23 cellular contexts compared by ENCODE assay signal in genomic region chr13:73908809-73909208, GRCh38.
A peak's percentile ranks its signal among the peaks of the same experiment; 100 is the strongest.
DNase-seq lines count a peak whose midpoint lies in the region; ATAC-seq, FAIRE-seq and TF ChIP-seq lines count a peak whose summit lies in the region.
"Had no signal": no experiment of that assay in that cellular context is flagged by ENCODE, and none has a peak within 500 bp of the region (broad histone marks: within the 10 kb centered on the region; RNA-seq: fewer than 3 reads in every experiment).

No MANE protein-coding gene starts in this region.

- no peaks in the 10 kb centered on the region for H3K9me3 Mint-ChIP-seq in activated naive CD4-positive, alpha-beta T cell treated with anti-CD3 and anti-CD28 coated beads, Interleukin-2, amount 50 U/mL, for 24 hours
- H3K9me3 Mint-ChIP-seq in activated naive CD4-positive, alpha-beta T cell treated with anti-CD3 and anti-CD28 coated beads, Interleukin-2, amount 50 U/mL, for 72 hours = peaks cover 0 to 4% of the 10 kb centered on the region in 2 donors
- H3K9me3 Mint-ChIP-seq: CD4-positive, alpha-beta T cell; CD8-positive, alpha-beta T cell had no signal

- WGBS in right lobe of liver (ENCODE audit: insufficient coverage, low coverage, low lambda C conversion rate, missing lambda C conversion rate) = 43% methylated on average over 5 of the region's 5 CpGs

- H3K9me3 ChIP-seq in right lobe of liver = no peaks in the 10 kb centered on the region
- H3K9me3 ChIP-seq: A549; BLaER1 treated with 17β-estradiol and CSF1 and Interleukin-3, amounts not matched to agents 10 nM and 100 nM; Caco-2 had no signal

- TF ChIP-seq POLR2A in right lobe of liver (IDR thresholded peaks at IDR 0.05) = no peak
- TF ChIP-seq POLR2A in GM12891 (IDR thresholded peaks at IDR 0.05; ENCODE audit: low read depth, low read length) = no peak

- H3K4me1 Mint-ChIP-seq in activated naive CD4-positive, alpha-beta T cell treated with anti-CD3 and anti-CD28 coated beads, Interleukin-2, amount 50 U/mL, for 24 hours = peaks cover 31% of the 10 kb centered on the region

- peaks cover 13% of the 10 kb centered on the region for H3K36me3 Mint-ChIP-seq in activated naive CD4-positive, alpha-beta T cell treated with anti-CD3 and anti-CD28 coated beads, Interleukin-2, amount 50 U/mL, for 24 hours
- H3K36me3 Mint-ChIP-seq in activated naive CD4-positive, alpha-beta T cell treated with anti-CD3 and anti-CD28 coated beads, Interleukin-2, amount 50 U/mL, for 72 hours = peaks cover 0 to 5% of the 10 kb centered on the region in 2 donors

- peaks cover 0 to 5% (median 0%) of the 10 kb centered on the region in 4 donors for H3K4me1 ChIP-seq in right lobe of liver
- H3K4me1 ChIP-seq: A549, Caco-2 had no signal

- no peak overlapping the region for H3K4me3 ChIP-seq in right lobe of liver
- H3K4me3 ChIP-seq: A549; BLaER1 treated with 17β-estradiol and CSF1 and Interleukin-3, amounts not matched to agents 10 nM and 100 nM had no signal

- H3K4me3 Mint-ChIP-seq in activated naive CD4-positive, alpha-beta T cell treated with anti-CD3 and anti-CD28 coated beads, Interleukin-2, amount 50 U/mL, for 24 hours = no peak overlapping the region
- H3K4me3 Mint-ChIP-seq: B cell; CD4-positive, alpha-beta T cell; CD8-positive, alpha-beta T cell had no signal

- no peak for ATAC-seq in activated naive CD4-positive, alpha-beta T cell treated with anti-CD3 and anti-CD28 coated beads, Interleukin-2, amount 50 U/mL, for 72 hours
- peak; percentile 76 for ATAC-seq in left lobe of liver
- ATAC-seq in right lobe of liver = peak; percentile 35 to 85 (median 72)
- no peak for ATAC-seq in GM21526 (IDR thresholded peaks at IDR 0.05; ENCODE audit: low FRiP score, unreplicated experiment)
- ATAC-seq: A549; CD8-positive, alpha-beta T cell had no signal

- no peaks in the 10 kb centered on the region for H3K27me3 ChIP-seq in right lobe of liver
- H3K27me3 ChIP-seq: BLaER1 treated with 17β-estradiol and CSF1 and Interleukin-3, amounts not matched to agents 10 nM and 100 nM had no signal

- no peaks in the 10 kb centered on the region for H3K27me3 Mint-ChIP-seq in activated naive CD4-positive, alpha-beta T cell treated with anti-CD3 and anti-CD28 coated beads, Interleukin-2, amount 50 U/mL, for 24 hours
- H3K27me3 Mint-ChIP-seq: B cell; CD4-positive, alpha-beta T cell had no signal

- FAIRE-seq in GM12891 (lab: Jason Lieb, UNC) = no peak
- FAIRE-seq: A549, D721Med, G401.6, GM12892, GM18507 had no signal

- intact Hi-C loops in right lobe of liver (cut with DNase I) = no loop called here

- DNase-seq in activated naive CD4-positive, alpha-beta T cell treated with anti-CD3 and anti-CD28 coated beads, Interleukin-2, amount 50 U/mL, for 72 hours (ENCODE audit: low spot score in 2 of 2) = no peak
- DNase-seq in left lobe of liver (ENCODE audit: low spot score) (no peak), right lobe of liver (no peak), NCI-H1092 treated with DMSO at 0.1 percent for 48 hours (lab: John Stamatoyannopoulos, UW) (no peak), GM12891 (ENCODE audit: insufficient read length, low spot score) (no peak)
- DNase-seq: AML-193; Caco-2; Calu3; CD4-positive, alpha-beta T cell; CD8-positive, alpha-beta T cell; DMS79 treated with DMSO at 0.1 percent for 48 hours; GF-D8 had no signal

- H3K27ac ChIP-seq in right lobe of liver = no peak overlapping the region
- H3K27ac ChIP-seq: 22Rv1; A549; BLaER1 treated with 17β-estradiol and CSF1 and Interleukin-3, amounts not matched to agents 10 nM and 100 nM; C4-2B had no signal

- H3K36me3 ChIP-seq in right lobe of liver = no peaks in the 10 kb centered on the region

- peak overlapping the region; percentile 66 for H3K27ac Mint-ChIP-seq in activated naive CD4-positive, alpha-beta T cell treated with anti-CD3 and anti-CD28 coated beads, Interleukin-2, amount 50 U/mL, for 24 hours
- no peak overlapping the region for H3K27ac Mint-ChIP-seq in activated naive CD4-positive, alpha-beta T cell treated with anti-CD3 and anti-CD28 coated beads, Interleukin-2, amount 50 U/mL, for 72 hours
- H3K27ac Mint-ChIP-seq: B cell; CD4-positive, alpha-beta T cell; CD8-positive, alpha-beta T cell had no signal

- TF ChIP-seq CTCF in right lobe of liver (IDR thresholded peaks at IDR 0.05) = no peak

TF ChIP-seq in GM12891, 5 proteins besides CTCF, POLR2A, EP300 and RAD21:
- TF ChIP-seq POLR2AphosphoS5 (IDR thresholded peaks at IDR 0.05; ENCODE audit: low read depth, low read length) (no peak), TAF1 (IDR thresholded peaks at IDR 0.05; ENCODE audit: low read depth, low read length) (no peak), SPI1 (IDR thresholded peaks at IDR 0.05; ENCODE audit: low read depth, low read length) (no peak), POU2F2 (IDR thresholded peaks at IDR 0.05; ENCODE audit: low read depth, low read length) (no peak), PAX5 (IDR thresholded peaks at IDR 0.05; ENCODE audit: insufficient read depth, low read length, severe bottlenecking) (no peak)

Comparison
In these comparisons a context has a peak if more than half of its experiments do, and no peak if none do; other contexts are left out.
1. ATAC-seq: peak in left lobe of liver (single experiment) and right lobe of liver (4 of 4); none in activated naive CD4-positive, alpha-beta T cell treated with anti-CD3 and anti-CD28 coated beads, Interleukin-2, amount 50 U/mL, for 72 hours (0 of 2) and GM21526 (single experiment).